ENCODE assay signal across 7 cellular contexts in genomic region chr13:94343687-94344086, GRCh38.
DNase-seq lines count a peak whose midpoint lies in the region; ATAC-seq and TF ChIP-seq lines count a peak whose summit lies in the region.
"Not testable (repeated sequence)": the region's sequence is repeated elsewhere in the genome, so short reads cannot be mapped to it uniquely, and the experiment has no call there.

No MANE protein-coding gene starts in this region.

- not testable (repeated sequence) for H3K14ac ChIP-seq in trophoblast cell (ENCODE audit: low read length)

- H3K9me3 ChIP-seq in HEK293 (ENCODE audit: control insufficient read depth, insufficient read depth, low read depth, low read length); left ventricle myocardium inferior (replicated peaks); muscle layer of colon (ENCODE audit: low read length); trophoblast cell (ENCODE audit: insufficient read depth, low read depth, low read length); stomach smooth muscle (ENCODE audit: control insufficient read depth in 2 of 2, low read length in 2 of 2): not testable (repeated sequence)

- H3K79me1 ChIP-seq in trophoblast cell (ENCODE audit: low read length): not testable (repeated sequence)

- H3K79me2 ChIP-seq in trophoblast cell (ENCODE audit: control insufficient read depth, insufficient read depth, low read length, poor library complexity): not testable (repeated sequence)

- not testable (repeated sequence) for H3K4me3 ChIP-seq in HEK293 (ENCODE audit: low read depth, low read length); left ventricle myocardium inferior; muscle layer of colon (ENCODE audit: low read depth in 1 of 2, low read length in 2 of 2); trophoblast cell (ENCODE audit: low read depth, low read length)
- H3K4me3 ChIP-seq in stomach smooth muscle (ENCODE audit: low read length in 2 of 2): peak overlapping the region in 1 of 2 donors; percentile 59

- H3K4me1 ChIP-seq in HEK293 (ENCODE audit: control insufficient read depth, insufficient read depth, low read length); trophoblast cell (ENCODE audit: control insufficient read depth in 1 of 2, insufficient read depth in 2 of 2, low read length in 2 of 2): not testable (repeated sequence)
- H3K4me1 ChIP-seq in left ventricle myocardium inferior: peaks cover 14% of the 10 kb centered on the region
- peaks cover 23% of the 10 kb centered on the region for H3K4me1 ChIP-seq in muscle layer of colon (ENCODE audit: insufficient read depth, low read length)
- H3K4me1 ChIP-seq in stomach smooth muscle (ENCODE audit: control insufficient read depth, insufficient read depth, low read length): peaks cover 16% of the 10 kb centered on the region

- not testable (repeated sequence) for H3K36me3 Mint-ChIP-seq in effector memory CD8-positive, alpha-beta T cell (ENCODE audit: insufficient read depth)

- POLR2A ChIA-PET in HEK293 (lab: Yijun Ruan, JAX): not testable (repeated sequence)

- peak; percentile 33 for DNase-seq in activated CD8-positive, alpha-beta memory T cell treated with anti-CD3 and anti-CD28 coated beads for 24 hours
- DNase-seq in effector memory CD8-positive, alpha-beta T cell; left ventricle myocardium inferior; trophoblast cell: not testable (repeated sequence)

- H2BK5ac ChIP-seq in trophoblast cell (ENCODE audit: low read depth, low read length, poor library complexity): peak overlapping the region; percentile 17

- H3K23ac ChIP-seq in trophoblast cell (ENCODE audit: low read length): not testable (repeated sequence)

- WGBS in trophoblast cell (ENCODE audit: extremely low coverage, insufficient coverage, insufficient read length): no CpG with 5 or more reads among the region's 3 CpGs

- H2AK5ac ChIP-seq in trophoblast cell (ENCODE audit: low read length): not testable (repeated sequence)

- not testable (repeated sequence) for H3K9me3 Mint-ChIP-seq in effector memory CD8-positive, alpha-beta T cell

- H3K18ac ChIP-seq in trophoblast cell (ENCODE audit: low read length): not testable (repeated sequence)

- H3K27ac ChIP-seq in HEK293 (ENCODE audit: extremely low read depth, low read depth, low read length); trophoblast cell (ENCODE audit: low read depth, low read length): not testable (repeated sequence)
- H3K27ac ChIP-seq in left ventricle myocardium inferior (replicated peaks) (peak overlapping the region; percentile 45), muscle layer of colon (ENCODE audit: low read depth, low read length) (peak overlapping the region; percentile 14), stomach smooth muscle (ENCODE audit: low read length) (peak overlapping the region; percentile 70)

- H2AFZ ChIP-seq in trophoblast cell (ENCODE audit: insufficient read depth, low read length, poor library complexity): not testable (repeated sequence)

- not testable (repeated sequence) for ATAC-seq in effector memory CD8-positive, alpha-beta T cell (replicated peaks)

- H2BK120ac ChIP-seq in trophoblast cell (ENCODE audit: insufficient read depth, low read length, poor library complexity): not testable (repeated sequence)

- H4K8ac ChIP-seq in trophoblast cell (ENCODE audit: low read depth, low read length): not testable (repeated sequence)

- H3K4ac ChIP-seq in trophoblast cell (ENCODE audit: low read depth, low read length): not testable (repeated sequence)

- not testable (repeated sequence) for H4K12ac ChIP-seq in trophoblast cell (ENCODE audit: low read depth, low read length)

- peaks cover 15% of the 10 kb centered on the region for H3K27me3 ChIP-seq in left ventricle myocardium inferior (ENCODE audit: low read depth)
- H3K27me3 ChIP-seq in muscle layer of colon (ENCODE audit: control insufficient read depth in 1 of 2, insufficient read depth in 2 of 2, low read length in 2 of 2); trophoblast cell (ENCODE audit: insufficient read depth, low read length); stomach smooth muscle (ENCODE audit: control insufficient read depth in 1 of 2, insufficient read depth in 2 of 2, low read length in 2 of 2): not testable (repeated sequence)

- H2BK12ac ChIP-seq in trophoblast cell (ENCODE audit: low read length): peak overlapping the region; percentile 60

- intact Hi-C loops in left ventricle myocardium inferior (cut with micrococcal nuclease): not testable (repeated sequence)

- H3K4me1 Mint-ChIP-seq in effector memory CD8-positive, alpha-beta T cell (ENCODE audit: low read depth in 2 of 2): not testable (repeated sequence)

- H3K27ac Mint-ChIP-seq in effector memory CD8-positive, alpha-beta T cell: peak overlapping the region; percentile 9 to 17

- not testable (repeated sequence) for H4K91ac ChIP-seq in trophoblast cell (ENCODE audit: low read depth, low read length)

- not testable (repeated sequence) for H3K4me3 Mint-ChIP-seq in effector memory CD8-positive, alpha-beta T cell

- CTCF ChIA-PET in HEK293 (lab: Yijun Ruan, JAX): not testable (repeated sequence)

- not testable (repeated sequence) for H3K4me2 ChIP-seq in trophoblast cell (ENCODE audit: low read length)

- H3K36me3 ChIP-seq in HEK293 (ENCODE audit: control insufficient read depth in 2 of 2, insufficient read depth in 1 of 2, low read length in 2 of 2); left ventricle myocardium inferior; muscle layer of colon (ENCODE audit: insufficient read depth, low read length); trophoblast cell (ENCODE audit: control insufficient read depth in 1 of 2, insufficient read depth in 2 of 2, low read length in 2 of 2); stomach smooth muscle (ENCODE audit: control insufficient read depth in 2 of 2, insufficient read depth in 2 of 2, low read length in 2 of 2): not testable (repeated sequence)

- H3K27me3 Mint-ChIP-seq in effector memory CD8-positive, alpha-beta T cell: not testable (repeated sequence)

- H3K9ac ChIP-seq in muscle layer of colon (ENCODE audit: low read length); trophoblast cell (ENCODE audit: low read length): not testable (repeated sequence)
- peak overlapping the region in 1 of 2 donors; percentile 29 for H3K9ac ChIP-seq in stomach smooth muscle (ENCODE audit: low read length in 2 of 2)

- TF ChIP-seq CTCF in HEK293 (tag by site-specific recombination; IDR thresholded peaks at IDR 0.05); left ventricle myocardium inferior (IDR thresholded peaks at IDR 0.05; ENCODE audit: borderline replicate concordance): not testable (repeated sequence)

TF ChIP-seq in HEK293, 187 proteins besides CTCF, POLR2A, EP300 and RAD21:
- TF ChIP-seq ZNF121 (tag by site-specific recombination; IDR thresholded peaks at IDR 0.05): 0 out of 2 replicates have a peak, but pooled peaks have one; percentile 31
